ENCODE assay signal across 19 cellular contexts in the genomic region with DNA sequence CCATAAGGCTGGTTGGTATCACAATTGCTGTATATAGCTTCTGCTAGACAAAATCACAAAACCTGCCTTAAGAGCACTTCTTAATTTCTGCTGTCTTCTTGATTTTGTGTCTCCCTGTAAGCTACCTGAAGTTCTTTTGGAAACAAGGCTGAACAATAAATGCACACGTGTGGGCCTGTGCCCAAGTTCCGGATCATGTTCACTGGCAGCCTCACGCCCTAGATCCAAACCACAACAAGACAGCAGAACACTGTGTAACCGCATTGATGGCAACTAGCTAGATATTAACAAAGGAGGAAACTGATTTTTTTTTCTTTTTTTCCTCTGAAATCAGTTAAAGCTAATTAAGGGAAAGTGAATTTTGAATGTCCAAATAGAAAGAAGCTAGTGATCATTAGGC.
DNase-seq lines count a peak whose midpoint lies in the region; ATAC-seq and TF ChIP-seq lines count a peak whose summit lies in the region.
"Had no signal": no experiment of that assay in that cellular context is flagged by ENCODE, and none has a peak within 500 bp of the region (broad histone marks: within the 10 kb centered on the region; RNA-seq: fewer than 3 reads in every experiment).

No MANE protein-coding gene starts in this region.

- H3K27ac ChIP-seq in CD4-positive, alpha-beta T cell (ENCODE audit: low read depth, low read length) = no peak overlapping the region
- H3K27ac ChIP-seq in left ventricle myocardium inferior (replicated peaks) = no peak overlapping the region
- H3K27ac ChIP-seq in OCI-LY7 (ENCODE audit: low read depth, low read length, poor library complexity, severe bottlenecking) = no peak overlapping the region
- H3K27ac ChIP-seq: KMS-11 had no signal

- H3K4me3 Mint-ChIP-seq in CD4-positive, alpha-beta T cell = peak overlapping the region; percentile 37
- H3K4me3 Mint-ChIP-seq in activated naive CD8-positive, alpha-beta T cell treated with anti-CD3 and anti-CD28 coated beads for 36 hours = no peak overlapping the region
- H3K4me3 Mint-ChIP-seq: CD8-positive, alpha-beta T cell had no signal

- no peak overlapping the region for H3K4me2 ChIP-seq in OCI-LY7 (ENCODE audit: low read length)
- H3K4me2 ChIP-seq: KMS-11 had no signal

- peaks cover 5% of the 10 kb centered on the region for H3K36me3 Mint-ChIP-seq in CD4-positive, alpha-beta T cell (ENCODE audit: low read depth)
- H3K36me3 Mint-ChIP-seq in activated naive CD8-positive, alpha-beta T cell treated with anti-CD3 and anti-CD28 coated beads for 36 hours = peaks cover 5% of the 10 kb centered on the region

- H3K9me3 Mint-ChIP-seq in CD4-positive, alpha-beta T cell = no peaks in the 10 kb centered on the region
- no peaks in the 10 kb centered on the region for H3K9me3 Mint-ChIP-seq in activated naive CD8-positive, alpha-beta T cell treated with anti-CD3 and anti-CD28 coated beads for 36 hours
- H3K9me3 Mint-ChIP-seq: CD8-positive, alpha-beta T cell had no signal

- H3K27ac Mint-ChIP-seq in CD4-positive, alpha-beta T cell = peak overlapping the region; percentile 13
- H3K27ac Mint-ChIP-seq in activated naive CD8-positive, alpha-beta T cell treated with anti-CD3 and anti-CD28 coated beads for 36 hours = no peak overlapping the region
- H3K27ac Mint-ChIP-seq: CD8-positive, alpha-beta T cell had no signal

- no peaks in the 10 kb centered on the region for H3K79me2 ChIP-seq in OCI-LY7 (ENCODE audit: insufficient read depth, low read depth, low read length)

- TF ChIP-seq CTCF in CD4-positive, alpha-beta T cell (IDR thresholded peaks at IDR 0.05) = no peak
- TF ChIP-seq CTCF in LNCaP clone FGC (IDR thresholded peaks at IDR 0.05; ENCODE audit: control insufficient read depth, extremely low read depth, insufficient read depth) = no peak
- TF ChIP-seq CTCF in left ventricle myocardium inferior (IDR thresholded peaks at IDR 0.05; ENCODE audit: borderline replicate concordance) = no peak
- TF ChIP-seq CTCF in OCI-LY7 (conservative IDR thresholded peaks at IDR 0.05; ENCODE audit: low read length) = no peak

- CTCF ChIA-PET in CD4-positive, alpha-beta T cell (lab: Charles Lee) = no interaction called here
- CTCF ChIA-PET in OCI-LY7 (lab: Charles Lee; ENCODE audit: unreplicated experiment) = no interaction called here

- ATAC-seq in CD4-positive, alpha-beta T cell (ENCODE audit: poor library complexity) = peak; percentile 58
- no peak for ATAC-seq in HG03159 (IDR thresholded peaks at IDR 0.05; ENCODE audit: unreplicated experiment)
- ATAC-seq: CD8-positive, alpha-beta T cell; Right ventricle myocardium inferior had no signal

- H3K36me3 ChIP-seq in left ventricle myocardium inferior (no peaks in the 10 kb centered on the region), OCI-LY7 (ENCODE audit: insufficient read depth, low read length) (peaks cover 20% of the 10 kb centered on the region; the same call in 1 of the 2 replicates)

- no TSS peak for BruUV-seq in OCI-LY7 (replicated peaks; lab: Mats Ljungman, UMichigan)

- H3K27me3 ChIP-seq in CD4-positive, alpha-beta T cell (ENCODE audit: control insufficient read depth, insufficient read depth, low read length) = no peaks in the 10 kb centered on the region
- no peaks in the 10 kb centered on the region for H3K27me3 ChIP-seq in left ventricle myocardium inferior (ENCODE audit: low read depth)

- no peaks in the 10 kb centered on the region for H3K9me2 ChIP-seq in OCI-LY7 (ENCODE audit: insufficient read depth, low read length)

- H3K27me3 Mint-ChIP-seq in CD4-positive, alpha-beta T cell = no peaks in the 10 kb centered on the region
- H3K27me3 Mint-ChIP-seq in activated naive CD8-positive, alpha-beta T cell treated with anti-CD3 and anti-CD28 coated beads for 36 hours = no peaks in the 10 kb centered on the region

- no peaks in the 10 kb centered on the region for H4K20me1 ChIP-seq in OCI-LY7 (ENCODE audit: insufficient read depth, low read length)

- H2AFZ ChIP-seq in OCI-LY7 (ENCODE audit: low read length) = no peak overlapping the region

- intact Hi-C loops in CD4-positive, alpha-beta T cell (cut with DNase I, micrococcal nuclease) = no loop called here
- intact Hi-C loops in left ventricle myocardium inferior (cut with micrococcal nuclease) = no loop called here
- intact Hi-C loops in OCI-LY7 (cut with micrococcal nuclease; ENCODE audit: unreplicated experiment) = no loop called here

- DNase-seq in CD4-positive, alpha-beta T cell = no peak
- DNase-seq in LNCaP clone FGC (ENCODE audit: low read depth) (peak; percentile 6), cerebellum (ENCODE audit: low spot score) (peak; percentile 55), medulla oblongata (ENCODE audit: extremely low spot score) (peak; percentile 21), left ventricle myocardium inferior (no peak), OCI-LY7 (ENCODE audit: low spot score) (no peak)
- DNase-seq in activated naive CD8-positive, alpha-beta T cell treated with anti-CD3 and anti-CD28 coated beads for 36 hours = no peak
- DNase-seq: Calu3; CD8-positive, alpha-beta T cell; DMS53; NCI-H1048; NCI-H1436; NCI-H1930; NCI-H2171; NCI-H526 treated with DMSO at 0.1 percent for 48 hours; NK-92 treated with Interleukin-12 subunit alpha and Interleukin-12 subunit beta, amount 100 ng/mL, for 24 hours had no signal

- H3K4me1 ChIP-seq in left ventricle myocardium inferior (no peaks in the 10 kb centered on the region), OCI-LY7 (ENCODE audit: insufficient read depth, low read length, poor library complexity, severe bottlenecking) (no peaks in the 10 kb centered on the region)

- H3K9me3 ChIP-seq in CD4-positive, alpha-beta T cell (ENCODE audit: control insufficient read depth, low read length) = no peaks in the 10 kb centered on the region
- H3K9me3 ChIP-seq in left ventricle myocardium inferior (replicated peaks) (no peaks in the 10 kb centered on the region), OCI-LY7 (ENCODE audit: low read length) (no peaks in the 10 kb centered on the region)

- no peak overlapping the region for H3K4me3 ChIP-seq in LNCaP clone FGC (ENCODE audit: low read depth, low read length)
- H3K4me3 ChIP-seq in left ventricle myocardium inferior = no peak overlapping the region
- no peak overlapping the region for H3K4me3 ChIP-seq in OCI-LY7 (ENCODE audit: low read depth, low read length, poor library complexity, severe bottlenecking)

- H3K4me1 Mint-ChIP-seq in CD4-positive, alpha-beta T cell (ENCODE audit: low read depth) = peaks cover 5% of the 10 kb centered on the region
- peaks cover 9% of the 10 kb centered on the region for H3K4me1 Mint-ChIP-seq in activated naive CD8-positive, alpha-beta T cell treated with anti-CD3 and anti-CD28 coated beads for 36 hours

- POLR2A ChIA-PET in CD4-positive, alpha-beta T cell (lab: Charles Lee) = no interaction called here
- POLR2A ChIA-PET in OCI-LY7 (lab: Charles Lee) = interaction anchor here (0.6 to 0.9 kb wide), 3 partner anchors 9 to 53 kb away, joined by 3 to 5 read pairs (median 4); no protein-coding TSS in a partner anchor

Comparison
In these comparisons a context has a peak if more than half of its experiments do, and no peak if none do; other contexts are left out.
1. DNase-seq: peak in LNCaP clone FGC (single experiment), cerebellum (single experiment) and medulla oblongata (single experiment); none in CD4-positive, alpha-beta T cell (0 of 10), left ventricle myocardium inferior (single experiment), OCI-LY7 (single experiment) and activated naive CD8-positive, alpha-beta T cell treated with anti-CD3 and anti-CD28 coated beads for 36 hours (single experiment).